ENCODE assay signal across 21 cellular contexts in genomic region chr9:106149956-106150355, GRCh38.
"Had no signal": no experiment of that assay in that cellular context is flagged by ENCODE, and none has a peak within 500 bp of the region (broad histone marks: within the 10 kb centered on the region; RNA-seq: fewer than 3 reads in every experiment).

No MANE protein-coding gene starts in this region.

- H3K9me3 Mint-ChIP-seq: immature natural killer cell, memory B cell had no signal

- H3K36me3 Mint-ChIP-seq: immature natural killer cell; memory B cell; naive thymus-derived CD4-positive, alpha-beta T cell had no signal

- H3K4me2 ChIP-seq: hepatocyte had no signal

- H3K36me3 ChIP-seq: esophagus muscularis mucosa, gastroesophageal sphincter, heart left ventricle, left ventricle myocardium inferior, lower lobe of right lung had no signal

- H3K27ac Mint-ChIP-seq: immature natural killer cell; memory B cell; naive thymus-derived CD4-positive, alpha-beta T cell had no signal

- H3K4me1 ChIP-seq: foreskin keratinocyte, gastroesophageal sphincter, heart left ventricle, left ventricle myocardium inferior, lower lobe of right lung had no signal

- H3K9me3 ChIP-seq: esophagus muscularis mucosa, gastroesophageal sphincter, heart left ventricle, lower lobe of right lung had no signal

- H3K4me3 ChIP-seq: coronary artery, dorsolateral prefrontal cortex, esophagus muscularis mucosa, gastroesophageal sphincter, heart left ventricle, hepatocyte, left ventricle myocardium inferior, lower lobe of right lung had no signal

- H2AFZ ChIP-seq: hepatocyte had no signal

- DNase-seq: dermis blood vessel endothelial cell; dorsolateral prefrontal cortex; effector CD4-positive, alpha-beta T cell; effector memory CD4-positive, alpha-beta T cell; foreskin keratinocyte; heart left ventricle; hypothalamus; immature natural killer cell; islet precursor cell; kidney; left cardiac atrium; left ventricle myocardium inferior; lower lobe of right lung; mesendoderm; midbrain; naive thymus-derived CD4-positive, alpha-beta T cell had no signal

- H3K27me3 ChIP-seq: esophagus muscularis mucosa, gastroesophageal sphincter, heart left ventricle, hepatocyte had no signal

- H3K79me2 ChIP-seq: hepatocyte had no signal

- H3K27ac ChIP-seq: coronary artery, dorsolateral prefrontal cortex, esophagus muscularis mucosa, foreskin keratinocyte, gastroesophageal sphincter, heart left ventricle, hepatocyte, left ventricle myocardium inferior, lower lobe of right lung had no signal

- ATAC-seq: foreskin keratinocyte; gastroesophageal sphincter; heart left ventricle; left cardiac atrium; lower lobe of right lung; naive thymus-derived CD4-positive, alpha-beta T cell had no signal
